Comparison of ENCODE assay signal across 23 cellular contexts in genomic region chr6:141394125-141394536, GRCh38.
"Had no signal": no experiment of that assay in that cellular context is flagged by ENCODE, and none has a peak within 500 bp of the region (broad histone marks: within the 10 kb centered on the region; RNA-seq: fewer than 3 reads in every experiment).

No MANE protein-coding gene starts in this region.

- DNase-seq: caudate nucleus; cortex of kidney; dorsolateral prefrontal cortex; effector CD8-positive, alpha-beta T cell; heart right ventricle; hypothalamus; islet precursor cell; left cardiac atrium; left ventricle myocardium superior; mesendoderm; naive thymus-derived CD4-positive, alpha-beta T cell; nephron progenitor cell; psoas muscle; retina; sigmoid colon; stimulated activated CD4-positive, alpha-beta T cell treated with anti-CD3 and anti-CD28 coated beads, Interleukin-12 subunit alpha, Interleukin-12 subunit beta, amount 100 ng/mL, for 4 hours; testis had no signal

- H3K27me3 ChIP-seq: dorsolateral prefrontal cortex, heart right ventricle, neutrophil, sigmoid colon, testis, tibial nerve had no signal

- H3K27ac ChIP-seq: dorsolateral prefrontal cortex, heart right ventricle, neutrophil, psoas muscle, sigmoid colon, skin epidermis, testis, tibial nerve had no signal

- H3K36me3 ChIP-seq: heart right ventricle, neutrophil, sigmoid colon, tibial nerve had no signal

- ATAC-seq: left cardiac atrium; left ventricle myocardium superior; naive thymus-derived CD4-positive, alpha-beta T cell; psoas muscle had no signal

- H3K4me3 Mint-ChIP-seq: naive thymus-derived CD4-positive, alpha-beta T cell; nephron progenitor cell; stimulated activated naive CD8-positive, alpha-beta T cell treated with anti-CD3 and anti-CD28 coated beads, Interleukin-15, Interleukin-2, amounts not matched to agents 100 ng/mL and 50 ng/mL, for 24 hours had no signal

- FAIRE-seq: frontal cortex had no signal

- H3K4me1 Mint-ChIP-seq: naive thymus-derived CD4-positive, alpha-beta T cell; nephron progenitor cell had no signal

- H3K9me3 ChIP-seq: heart right ventricle, neutrophil, psoas muscle, sigmoid colon, testis, tibial nerve had no signal

- H3K27ac Mint-ChIP-seq: naive thymus-derived CD4-positive, alpha-beta T cell; nephron progenitor cell; stimulated activated naive CD8-positive, alpha-beta T cell treated with anti-CD3 and anti-CD28 coated beads, Interleukin-15, Interleukin-2, amounts not matched to agents 100 ng/mL and 50 ng/mL, for 24 hours had no signal

- H3K4me1 ChIP-seq: heart right ventricle, psoas muscle, sigmoid colon, testis had no signal

- H3K9me3 Mint-ChIP-seq: naive thymus-derived CD4-positive, alpha-beta T cell; nephron progenitor cell; stimulated activated naive CD8-positive, alpha-beta T cell treated with anti-CD3 and anti-CD28 coated beads, Interleukin-15, Interleukin-2, amounts not matched to agents 100 ng/mL and 50 ng/mL, for 24 hours had no signal

- H3K4me3 ChIP-seq: dorsolateral prefrontal cortex, heart right ventricle, lung, psoas muscle, sigmoid colon, skin epidermis, testis, tibial nerve had no signal
